Comparison of ENCODE assay signal across 13 cellular contexts in the genomic region with DNA sequence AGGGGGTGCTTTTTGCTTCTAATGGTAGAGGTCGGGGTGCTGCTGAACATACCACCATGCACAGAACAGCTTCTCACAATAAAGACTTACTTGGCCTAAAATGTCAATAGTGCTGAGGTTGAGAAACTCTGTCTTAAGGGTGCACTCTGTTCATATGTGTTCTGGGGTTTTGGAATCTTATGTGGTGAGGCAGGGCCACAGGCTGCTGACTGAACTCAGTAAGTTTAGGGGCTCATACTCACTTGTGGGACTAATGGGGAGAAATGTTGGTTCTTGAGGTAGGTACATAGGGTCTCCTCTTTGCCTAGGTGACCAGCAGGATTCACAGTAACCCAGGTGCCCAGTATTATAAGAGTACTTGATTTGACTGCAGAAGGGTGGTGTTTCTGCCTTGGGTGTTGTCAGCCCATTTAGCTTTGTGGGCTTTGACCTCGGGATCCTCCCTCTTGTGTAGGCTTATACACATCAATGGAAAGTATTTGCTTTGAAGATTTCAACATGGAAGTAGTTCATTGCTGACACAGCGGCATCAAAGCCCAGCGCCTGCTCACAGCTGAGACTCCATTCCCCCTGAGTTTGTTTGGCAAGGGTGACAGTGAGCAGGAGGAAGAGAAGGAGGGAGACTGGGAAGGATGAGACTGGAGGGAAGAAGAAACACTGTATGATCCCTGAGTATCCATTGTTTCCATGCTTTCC. TPM values are rescaled to one million over a fixed set of nuclear protein-coding genes. Genes with fewer than 3 reads are reported as not detected.
DNase-seq lines count a peak whose midpoint lies in the region; ATAC-seq and TF ChIP-seq lines count a peak whose summit lies in the region.
"Had no signal": no experiment of that assay in that cellular context is flagged by ENCODE, and none has a peak within 500 bp of the region (broad histone marks: within the 10 kb centered on the region; RNA-seq: fewer than 3 reads in every experiment).

No MANE protein-coding gene starts in this region.

- H3K79me2 ChIP-seq in OCI-LY1 (ENCODE audit: insufficient read depth, low read length), result peaks cover 1% of the 10 kb centered on the region; the same call in 1 of the 2 replicates

- TF ChIP-seq POLR2A in gastrocnemius medialis (IDR thresholded peaks at IDR 0.05), result no peak

- H3K27ac ChIP-seq in OCI-LY1 (ENCODE audit: low read depth, low read length, poor library complexity, severe bottlenecking), result peak overlapping the region; percentile 98
- H3K27ac ChIP-seq in gastrocnemius medialis, result peak overlapping the region; percentile 86 to 99 (median 95)
- H3K27ac ChIP-seq in dorsolateral prefrontal cortex, result peak overlapping the region in 3 of 59 donors; percentile 15 to 72 (median 68)
- H3K27ac ChIP-seq: lower lobe of right lung had no signal

- no peaks in the 10 kb centered on the region for H3K27me3 Mint-ChIP-seq in T-helper 1 cell treated with Interleukin-12 subunit alpha and Interleukin-12 subunit beta and Interleukin-4 antibody, amounts not matched to agents 30 μg/mL and 1 μg/mL, for 36 hours (ENCODE audit: low read depth)
- H3K27me3 Mint-ChIP-seq in activated naive CD8-positive, alpha-beta T cell treated with anti-CD3 and anti-CD28 coated beads, Interleukin-2, amount 10 ng/mL, durations not matched to agents 7 days and 5 days, result no peaks in the 10 kb centered on the region

- peak overlapping the region; percentile 64 for H3K4me3 Mint-ChIP-seq in T-helper 1 cell treated with Interleukin-12 subunit alpha and Interleukin-12 subunit beta and Interleukin-4 antibody, amounts not matched to agents 30 μg/mL and 1 μg/mL, for 36 hours
- peak overlapping the region; percentile 35 for H3K4me3 Mint-ChIP-seq in activated naive CD8-positive, alpha-beta T cell treated with anti-CD3 and anti-CD28 coated beads, Interleukin-2, amount 10 ng/mL, durations not matched to agents 7 days and 5 days

- no peak overlapping the region for H2AFZ ChIP-seq in OCI-LY1 (ENCODE audit: low read length)

- intact Hi-C loops in gastrocnemius medialis (cut with DNase I; ENCODE audit: low total_unique reads), result loop anchor here (2.0 kb wide), 1 partner anchor 17 kb away; a partner anchor contains a TSS
- intact Hi-C loops in dorsolateral prefrontal cortex (cut with DNase I), result no loop called here

- ATAC-seq in activated naive CD8-positive, alpha-beta T cell treated with anti-CD3 and anti-CD28 coated beads, Interleukin-2, amount 10 ng/mL, durations not matched to agents 7 days and 5 days (ENCODE audit: low read depth), result peak; percentile 26
- ATAC-seq in gastrocnemius medialis, result no peak
- ATAC-seq: HCT116, lower lobe of right lung had no signal

- H3K27me3 ChIP-seq in OCI-LY1 (ENCODE audit: insufficient read depth, low read length) (no peaks in the 10 kb centered on the region), gastrocnemius medialis (no peaks in the 10 kb centered on the region), dorsolateral prefrontal cortex (no peaks in the 10 kb centered on the region)

- no peaks in the 10 kb centered on the region for H4K20me1 ChIP-seq in OCI-LY1 (ENCODE audit: insufficient read depth, low read length)

- in situ Hi-C loops in gastrocnemius medialis (cut with MboI; ENCODE audit: low sequenced_read_pairs in 4 of 4), result no loop called here

- H3K36me3 ChIP-seq in OCI-LY1 (ENCODE audit: insufficient read depth, low read length) (peaks cover 39% of the 10 kb centered on the region), gastrocnemius medialis (peaks cover 0 to 22% of the 10 kb centered on the region in 2 donors)

- H3K27ac Mint-ChIP-seq in T-helper 1 cell treated with Interleukin-12 subunit alpha and Interleukin-12 subunit beta and Interleukin-4 antibody, amounts not matched to agents 30 μg/mL and 1 μg/mL, for 36 hours, result peak overlapping the region; percentile 86
- H3K27ac Mint-ChIP-seq in activated naive CD8-positive, alpha-beta T cell treated with anti-CD3 and anti-CD28 coated beads, Interleukin-2, amount 10 ng/mL, durations not matched to agents 7 days and 5 days, result peak overlapping the region; percentile 82

- peaks cover 44% of the 10 kb centered on the region for H3K36me3 Mint-ChIP-seq in T-helper 1 cell treated with Interleukin-12 subunit alpha and Interleukin-12 subunit beta and Interleukin-4 antibody, amounts not matched to agents 30 μg/mL and 1 μg/mL, for 36 hours (ENCODE audit: low read depth)
- H3K36me3 Mint-ChIP-seq in activated naive CD8-positive, alpha-beta T cell treated with anti-CD3 and anti-CD28 coated beads, Interleukin-2, amount 10 ng/mL, durations not matched to agents 7 days and 5 days, result peaks cover 34% of the 10 kb centered on the region

- no peaks in the 10 kb centered on the region for H3K9me3 Mint-ChIP-seq in T-helper 1 cell treated with Interleukin-12 subunit alpha and Interleukin-12 subunit beta and Interleukin-4 antibody, amounts not matched to agents 30 μg/mL and 1 μg/mL, for 36 hours
- no peaks in the 10 kb centered on the region for H3K9me3 Mint-ChIP-seq in activated naive CD8-positive, alpha-beta T cell treated with anti-CD3 and anti-CD28 coated beads, Interleukin-2, amount 10 ng/mL, durations not matched to agents 7 days and 5 days

- H3K4me1 Mint-ChIP-seq in T-helper 1 cell treated with Interleukin-12 subunit alpha and Interleukin-12 subunit beta and Interleukin-4 antibody, amounts not matched to agents 30 μg/mL and 1 μg/mL, for 36 hours (ENCODE audit: low read depth), result peaks cover 61% of the 10 kb centered on the region
- H3K4me1 Mint-ChIP-seq in activated naive CD8-positive, alpha-beta T cell treated with anti-CD3 and anti-CD28 coated beads, Interleukin-2, amount 10 ng/mL, durations not matched to agents 7 days and 5 days, result peaks cover 55% of the 10 kb centered on the region

- TF ChIP-seq CTCF in OCI-LY1 (IDR thresholded peaks at IDR 0.05; ENCODE audit: low read length) (no peak), gastrocnemius medialis (IDR thresholded peaks at IDR 0.05 in 4 of 5, conservative IDR thresholded peaks at IDR 0.05 in 1 of 5) (no peak), dorsolateral prefrontal cortex (IDR thresholded peaks at IDR 0.05 in 54 of 56, conservative IDR thresholded peaks at IDR 0.05 in 2 of 56; ENCODE audit: low read depth in 1 of 56, partially characterized antibody in 56 of 56) (no peak)

- no peaks in the 10 kb centered on the region for H3K9me2 ChIP-seq in OCI-LY1 (ENCODE audit: low read depth, low read length)

- H3K9ac ChIP-seq in OCI-LY1 (ENCODE audit: low read length), result peak overlapping the region; percentile 40; the same call in 1 of the 2 replicates

- H3F3A ChIP-seq in OCI-LY1 (ENCODE audit: insufficient read depth, low read length), result peaks cover 16% of the 10 kb centered on the region; the same call in 1 of the 2 replicates

- peak overlapping the region; percentile 57; the same call in 1 of the 2 replicates for H3K4me2 ChIP-seq in OCI-LY1 (ENCODE audit: low read length)

- H3K4me3 ChIP-seq in OCI-LY1 (ENCODE audit: low read depth, low read length, poor library complexity, severe bottlenecking) (no peak overlapping the region), gastrocnemius medialis (peak overlapping the region in 1 of 4 donors; percentile 7), dorsolateral prefrontal cortex (no peak overlapping the region)
- H3K4me3 ChIP-seq: lower lobe of right lung had no signal

- DNase-seq in T-helper 1 cell, result no peak
- DNase-seq in activated naive CD8-positive, alpha-beta T cell treated with anti-CD3 and anti-CD28 coated beads, Interleukin-2, amount 10 ng/mL, durations not matched to agents 7 days and 5 days, result no peak
- peak in 1 of 2 donors; percentile 44 for DNase-seq in gastrocnemius medialis
- DNase-seq in NCI-H1694 treated with DMSO at 0.1 percent for 48 hours (lab: John Stamatoyannopoulos, UW), result no peak
- no peak for DNase-seq in NCI-H524 treated with DMSO at 0.1 percent for 48 hours (lab: John Stamatoyannopoulos, UW)
- DNase-seq in dorsolateral prefrontal cortex, result no peak
- DNase-seq: 8988T, DMS 273 treated with DMSO at 0.1 percent for 48 hours, lower lobe of right lung, NCI-H2029 treated with DMSO at 0.1 percent for 48 hours had no signal

- no peaks in the 10 kb centered on the region for H3K9me3 ChIP-seq in OCI-LY1 (ENCODE audit: low read length)
- no peaks in the 10 kb centered on the region for H3K9me3 ChIP-seq in gastrocnemius medialis
- H3K9me3 ChIP-seq: lower lobe of right lung had no signal

- H3K4me1 ChIP-seq in OCI-LY1 (ENCODE audit: insufficient read depth, low read length, severe bottlenecking) (peaks cover 78% of the 10 kb centered on the region), gastrocnemius medialis (peaks cover 80 to 89% of the 10 kb centered on the region in 2 donors)

- POLR2A ChIA-PET in activated naive CD8-positive, alpha-beta T cell treated with anti-CD3 and anti-CD28 coated beads, Interleukin-2, amount 10 ng/mL, durations not matched to agents 7 days and 5 days (lab: Charles Lee), result interaction anchor here (0.6 to 1.8 kb wide), 4 partner anchors 15 to 137 kb away, joined by 3 to 7 read pairs (median 4); a partner anchor contains a TSS

RNA-seq across cellular contexts. Expression of a gene that starts 17.2 kb away (rescaled TPM):
- total RNA-seq in activated naive CD8-positive, alpha-beta T cell treated with anti-CD3 and anti-CD28 coated beads, Interleukin-2, amount 10 ng/mL, durations not matched to agents 7 days and 5 days, result 100 to 1,000 TPM; 110 to 113 TPM
- 100 to 1,000 TPM in 3 of 4 donors, 10 to 100 TPM in 1; 97.3 to 205 (median 117) TPM for total RNA-seq in gastrocnemius medialis
- 10 to 100 TPM; 21.3 to 61.6 (median 36.3) TPM for total RNA-seq in dorsolateral prefrontal cortex

RNA-seq across cellular contexts. Expression of a gene that starts 29.2 kb away (rescaled TPM):
- 10 to 100 TPM; 38.2 to 44.4 TPM for total RNA-seq in activated naive CD8-positive, alpha-beta T cell treated with anti-CD3 and anti-CD28 coated beads, Interleukin-2, amount 10 ng/mL, durations not matched to agents 7 days and 5 days
- 1 to 10 TPM; 5.0 to 8.8 (median 7.3) TPM for total RNA-seq in gastrocnemius medialis
- total RNA-seq in dorsolateral prefrontal cortex, result 10 to 100 TPM; 11.9 to 33.6 (median 20.1) TPM

RNA-seq across cellular contexts. Expression of a gene that starts 29.3 kb away (rescaled TPM):
- total RNA-seq in activated naive CD8-positive, alpha-beta T cell treated with anti-CD3 and anti-CD28 coated beads, Interleukin-2, amount 10 ng/mL, durations not matched to agents 7 days and 5 days, result 10 to 100 TPM; 85.7 to 87.3 TPM
- total RNA-seq in gastrocnemius medialis (10 to 100 TPM; 22.2 to 41.0 (median 32.8) TPM), dorsolateral prefrontal cortex (100 to 1,000 TPM in 7 of 120 experiments, 10 to 100 TPM in 113; 48.9 to 123 (median 70.7) TPM)

RNA-seq across cellular contexts. Expression of a gene that starts 36.3 kb away (rescaled TPM):
- total RNA-seq in activated naive CD8-positive, alpha-beta T cell treated with anti-CD3 and anti-CD28 coated beads, Interleukin-2, amount 10 ng/mL, durations not matched to agents 7 days and 5 days, result 10 to 100 TPM; 10.8 to 12.5 TPM
- 10 to 100 TPM; 67.8 to 91.3 (median 84.8) TPM for total RNA-seq in gastrocnemius medialis
- total RNA-seq in dorsolateral prefrontal cortex, result 10 to 100 TPM; 13.4 to 34.2 (median 20.2) TPM

RNA-seq across cellular contexts. Expression of a gene that starts 45.6 kb away (rescaled TPM):
- under 1 TPM in 1 of 2 experiments, not detected in 1; 0.86 TPM for total RNA-seq in activated naive CD8-positive, alpha-beta T cell treated with anti-CD3 and anti-CD28 coated beads, Interleukin-2, amount 10 ng/mL, durations not matched to agents 7 days and 5 days
- total RNA-seq in gastrocnemius medialis, result under 1 TPM in 3 of 4 donors, not detected in 1; 0.11 to 0.51 (median 0.13) TPM
- 1 to 10 TPM in 7 of 120 experiments, under 1 TPM in 39, not detected in 74; 0.10 to 3.0 (median 0.37) TPM for total RNA-seq in dorsolateral prefrontal cortex
